1 cellular context compared by ENCODE assay signal in the genomic region with DNA sequence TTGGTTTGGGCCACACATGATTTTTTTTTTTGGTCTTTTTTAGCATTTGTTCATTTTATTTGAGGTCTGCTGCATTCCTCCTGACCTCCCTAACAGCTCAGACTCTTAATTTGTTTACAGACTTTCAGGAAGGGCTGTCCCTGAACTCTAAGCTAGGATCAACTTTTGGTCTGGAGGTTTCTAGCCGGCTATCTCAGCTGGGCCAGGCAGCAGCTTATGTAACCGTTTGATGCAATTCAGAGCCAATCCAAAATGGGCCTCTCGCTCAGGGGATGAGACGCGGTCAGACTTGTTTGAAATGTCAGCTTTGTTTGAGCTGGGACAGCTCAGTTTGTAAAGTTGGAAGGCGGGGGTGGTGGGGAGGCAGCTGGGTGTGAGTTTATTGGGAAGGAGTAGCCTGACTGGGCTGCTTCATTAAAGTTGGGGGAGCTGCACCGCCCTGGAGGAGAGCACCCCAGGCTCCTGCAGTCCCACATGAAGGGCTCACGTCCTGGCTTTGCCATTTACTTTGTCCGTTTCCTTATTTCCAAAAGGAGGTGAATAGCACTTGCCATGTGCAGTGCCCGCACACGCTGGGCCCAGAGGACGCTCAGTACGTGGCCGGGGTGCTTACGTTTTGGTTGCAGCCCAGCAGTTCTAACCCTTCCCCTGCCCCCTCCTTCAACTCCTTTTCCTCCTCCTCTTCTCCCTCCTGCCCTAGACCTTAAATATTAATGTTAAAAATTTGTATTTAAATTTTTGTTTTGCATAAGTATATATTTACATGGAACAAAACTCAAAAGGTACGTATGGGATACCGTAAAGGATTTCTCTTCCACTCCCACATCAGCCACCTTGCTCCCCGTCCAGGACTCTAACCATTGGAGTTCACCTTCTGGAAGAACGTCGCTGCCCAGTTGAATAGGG.
A peak's percentile ranks its signal among the peaks of the same experiment; 100 is the strongest.
TF ChIP-seq lines count a peak whose summit lies in the region.

No MANE protein-coding gene starts in this region.

TF ChIP-seq in HepG2, 621 proteins besides CTCF, POLR2A, EP300 and RAD21 (continued from another document and continues in another):
- TF ChIP-seq, protein P1, sequence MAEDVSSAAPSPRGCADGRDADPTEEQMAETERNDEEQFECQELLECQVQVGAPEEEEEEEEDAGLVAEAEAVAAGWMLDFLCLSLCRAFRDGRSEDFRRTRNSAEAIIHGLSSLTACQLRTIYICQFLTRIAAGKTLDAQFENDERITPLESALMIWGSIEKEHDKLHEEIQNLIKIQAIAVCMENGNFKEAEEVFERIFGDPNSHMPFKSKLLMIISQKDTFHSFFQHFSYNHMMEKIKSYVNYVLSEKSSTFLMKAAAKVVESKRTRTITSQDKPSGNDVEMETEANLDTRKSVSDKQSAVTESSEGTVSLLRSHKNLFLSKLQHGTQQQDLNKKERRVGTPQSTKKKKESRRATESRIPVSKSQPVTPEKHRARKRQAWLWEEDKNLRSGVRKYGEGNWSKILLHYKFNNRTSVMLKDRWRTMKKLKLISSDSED (CRISPR knock-in tag; IDR thresholded peaks at IDR 0.05): no peak
- TF ChIP-seq ZNF253 (CRISPR knock-in tag; IDR thresholded peaks at IDR 0.05; ENCODE audit: borderline replicate concordance): no peak; the same call in 1 of the 2 replicates
- no peak for TF ChIP-seq ZNF841 (CRISPR knock-in tag; IDR thresholded peaks at IDR 0.05; ENCODE audit: borderline replicate concordance)
- no peak for TF ChIP-seq ZNF839 (CRISPR knock-in tag; IDR thresholded peaks at IDR 0.05; ENCODE audit: borderline replicate concordance)
- TF ChIP-seq SCMH1 (CRISPR knock-in tag; IDR thresholded peaks at IDR 0.05; ENCODE audit: borderline replicate concordance): no peak
- peak; percentile 92 for TF ChIP-seq ZNF292 (CRISPR knock-in tag; IDR thresholded peaks at IDR 0.05; ENCODE audit: borderline replicate concordance, low read depth)
- TF ChIP-seq TP53 (CRISPR knock-in tag; conservative IDR thresholded peaks at IDR 0.05): no peak
- 0 out of 2 replicates have a peak, but pooled peaks have one; percentile 33 for TF ChIP-seq ZNF138 (CRISPR knock-in tag; IDR thresholded peaks at IDR 0.05; ENCODE audit: low read depth)
- peak; percentile 77 for TF ChIP-seq SP4 (CRISPR knock-in tag; IDR thresholded peaks at IDR 0.05)
- TF ChIP-seq, protein P2, sequence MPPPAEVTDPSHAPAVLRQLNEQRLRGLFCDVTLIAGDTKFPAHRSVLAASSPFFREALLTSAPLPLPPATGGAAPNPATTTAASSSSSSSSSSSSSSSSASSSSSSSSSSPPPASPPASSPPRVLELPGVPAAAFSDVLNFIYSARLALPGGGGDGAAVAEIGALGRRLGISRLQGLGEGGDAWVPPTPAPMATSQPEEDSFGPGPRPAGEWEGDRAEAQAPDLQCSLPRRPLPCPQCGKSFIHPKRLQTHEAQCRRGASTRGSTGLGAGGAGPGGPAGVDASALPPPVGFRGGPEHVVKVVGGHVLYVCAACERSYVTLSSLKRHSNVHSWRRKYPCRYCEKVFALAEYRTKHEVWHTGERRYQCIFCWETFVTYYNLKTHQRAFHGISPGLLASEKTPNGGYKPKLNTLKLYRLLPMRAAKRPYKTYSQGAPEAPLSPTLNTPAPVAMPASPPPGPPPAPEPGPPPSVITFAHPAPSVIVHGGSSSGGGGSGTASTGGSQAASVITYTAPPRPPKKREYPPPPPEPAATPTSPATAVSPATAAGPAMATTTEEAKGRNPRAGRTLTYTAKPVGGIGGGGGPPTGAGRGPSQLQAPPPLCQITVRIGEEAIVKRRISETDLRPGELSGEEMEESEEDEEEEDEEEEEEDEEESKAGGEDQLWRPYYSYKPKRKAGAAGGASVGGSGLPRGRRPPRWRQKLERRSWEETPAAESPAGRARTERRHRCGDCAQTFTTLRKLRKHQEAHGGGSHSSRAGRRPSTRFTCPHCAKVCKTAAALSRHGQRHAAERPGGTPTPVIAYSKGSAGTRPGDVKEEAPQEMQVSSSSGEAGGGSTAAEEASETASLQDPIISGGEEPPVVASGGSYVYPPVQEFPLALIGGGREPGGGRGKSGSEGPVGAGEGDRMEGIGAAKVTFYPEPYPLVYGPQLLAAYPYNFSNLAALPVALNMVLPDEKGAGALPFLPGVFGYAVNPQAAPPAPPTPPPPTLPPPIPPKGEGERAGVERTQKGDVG (CRISPR knock-in tag; IDR thresholded peaks at IDR 0.05; ENCODE audit: borderline replicate concordance): peak; percentile 82; the same call in 1 of the 2 replicates
- TF ChIP-seq, protein P3, sequence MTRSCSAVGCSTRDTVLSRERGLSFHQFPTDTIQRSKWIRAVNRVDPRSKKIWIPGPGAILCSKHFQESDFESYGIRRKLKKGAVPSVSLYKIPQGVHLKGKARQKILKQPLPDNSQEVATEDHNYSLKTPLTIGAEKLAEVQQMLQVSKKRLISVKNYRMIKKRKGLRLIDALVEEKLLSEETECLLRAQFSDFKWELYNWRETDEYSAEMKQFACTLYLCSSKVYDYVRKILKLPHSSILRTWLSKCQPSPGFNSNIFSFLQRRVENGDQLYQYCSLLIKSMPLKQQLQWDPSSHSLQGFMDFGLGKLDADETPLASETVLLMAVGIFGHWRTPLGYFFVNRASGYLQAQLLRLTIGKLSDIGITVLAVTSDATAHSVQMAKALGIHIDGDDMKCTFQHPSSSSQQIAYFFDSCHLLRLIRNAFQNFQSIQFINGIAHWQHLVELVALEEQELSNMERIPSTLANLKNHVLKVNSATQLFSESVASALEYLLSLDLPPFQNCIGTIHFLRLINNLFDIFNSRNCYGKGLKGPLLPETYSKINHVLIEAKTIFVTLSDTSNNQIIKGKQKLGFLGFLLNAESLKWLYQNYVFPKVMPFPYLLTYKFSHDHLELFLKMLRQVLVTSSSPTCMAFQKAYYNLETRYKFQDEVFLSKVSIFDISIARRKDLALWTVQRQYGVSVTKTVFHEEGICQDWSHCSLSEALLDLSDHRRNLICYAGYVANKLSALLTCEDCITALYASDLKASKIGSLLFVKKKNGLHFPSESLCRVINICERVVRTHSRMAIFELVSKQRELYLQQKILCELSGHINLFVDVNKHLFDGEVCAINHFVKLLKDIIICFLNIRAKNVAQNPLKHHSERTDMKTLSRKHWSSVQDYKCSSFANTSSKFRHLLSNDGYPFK (CRISPR knock-in tag; IDR thresholded peaks at IDR 0.05; ENCODE audit: borderline replicate concordance): peak; percentile 48; the same call in 1 of the 2 replicates
- no peak for TF ChIP-seq REXO4 (CRISPR knock-in tag; IDR thresholded peaks at IDR 0.05; ENCODE audit: borderline replicate concordance)
- TF ChIP-seq, protein P4, sequence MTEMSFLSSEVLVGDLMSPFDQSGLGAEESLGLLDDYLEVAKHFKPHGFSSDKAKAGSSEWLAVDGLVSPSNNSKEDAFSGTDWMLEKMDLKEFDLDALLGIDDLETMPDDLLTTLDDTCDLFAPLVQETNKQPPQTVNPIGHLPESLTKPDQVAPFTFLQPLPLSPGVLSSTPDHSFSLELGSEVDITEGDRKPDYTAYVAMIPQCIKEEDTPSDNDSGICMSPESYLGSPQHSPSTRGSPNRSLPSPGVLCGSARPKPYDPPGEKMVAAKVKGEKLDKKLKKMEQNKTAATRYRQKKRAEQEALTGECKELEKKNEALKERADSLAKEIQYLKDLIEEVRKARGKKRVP (CRISPR knock-in tag; IDR thresholded peaks at IDR 0.05): peak in 1 of 2 experiments; percentile 100; a peak in 2 of 4 replicates
- TF ChIP-seq ZNF629 (CRISPR knock-in tag; conservative IDR thresholded peaks at IDR 0.05): peak; percentile 71
- TF ChIP-seq KLF6 (CRISPR knock-in tag; IDR thresholded peaks at IDR 0.05): peak; percentile 92; the same call in 1 of the 2 replicates
- TF ChIP-seq ZNF143 (CRISPR knock-in tag; IDR thresholded peaks at IDR 0.05): no peak
- peak; percentile 57 for TF ChIP-seq SMC3 (IDR thresholded peaks at IDR 0.05; ENCODE audit: low read length)
- peak; percentile 98 for TF ChIP-seq MIER3 (CRISPR knock-in tag; IDR thresholded peaks at IDR 0.05; ENCODE audit: borderline replicate concordance)
- peak; percentile 92 for TF ChIP-seq KDM6A (CRISPR knock-in tag; IDR thresholded peaks at IDR 0.05; ENCODE audit: low read depth)
- no peak for TF ChIP-seq ZNF367 (CRISPR knock-in tag; IDR thresholded peaks at IDR 0.05; ENCODE audit: borderline replicate concordance)
- no peak for TF ChIP-seq ZNF17 (CRISPR knock-in tag; IDR thresholded peaks at IDR 0.05)
- TF ChIP-seq DNMT1 (CRISPR knock-in tag; IDR thresholded peaks at IDR 0.05): peak; percentile 89
- TF ChIP-seq ZNF331 (CRISPR knock-in tag; IDR thresholded peaks at IDR 0.05): peak; percentile 94
- peak; percentile 95 for TF ChIP-seq SNAPC2 (CRISPR knock-in tag; IDR thresholded peaks at IDR 0.05)
- TF ChIP-seq, protein P5, sequence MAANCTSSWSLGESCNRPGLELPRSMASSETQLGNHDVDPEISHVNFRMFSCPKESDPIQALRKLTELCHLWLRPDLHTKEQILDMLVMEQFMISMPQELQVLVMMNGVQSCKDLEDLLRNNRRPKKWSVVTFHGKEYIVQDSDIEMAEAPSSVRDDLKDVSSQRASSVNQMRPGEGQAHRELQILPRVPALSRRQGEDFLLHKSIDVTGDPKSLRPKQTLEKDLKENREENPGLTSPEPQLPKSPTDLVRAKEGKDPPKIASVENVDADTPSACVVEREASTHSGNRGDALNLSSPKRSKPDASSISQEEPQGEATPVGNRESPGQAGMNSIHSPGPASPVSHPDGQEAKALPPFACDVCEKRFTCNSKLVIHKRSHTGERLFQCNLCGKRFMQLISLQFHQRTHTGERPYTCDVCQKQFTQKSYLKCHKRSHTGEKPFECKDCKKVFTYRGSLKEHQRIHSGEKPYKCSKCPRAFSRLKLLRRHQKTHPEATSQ (CRISPR knock-in tag; IDR thresholded peaks at IDR 0.05; ENCODE audit: borderline replicate concordance): peak; percentile 93; the same call in 1 of the 2 replicates
- TF ChIP-seq SRSF1 (optimal IDR thresholded peaks at IDR 0.05; ENCODE audit: low read depth, low read length): peak; percentile 80
- TF ChIP-seq ATAD3A (CRISPR knock-in tag; IDR thresholded peaks at IDR 0.05): no peak
- peak; percentile 99 for TF ChIP-seq ZSCAN9 (CRISPR knock-in tag; IDR thresholded peaks at IDR 0.05; ENCODE audit: borderline replicate concordance)
- TF ChIP-seq AKAP8 (CRISPR knock-in tag; IDR thresholded peaks at IDR 0.05): peak; percentile 89
- TF ChIP-seq BCL6 (CRISPR knock-in tag; IDR thresholded peaks at IDR 0.05): peak; percentile 99
- peak; percentile 56 to 82; a peak in 2 of 4 replicates for TF ChIP-seq NR2F1 (CRISPR knock-in tag; IDR thresholded peaks at IDR 0.05)
- no peak for TF ChIP-seq CHCHD3 (CRISPR knock-in tag; IDR thresholded peaks at IDR 0.05)
- peak; percentile 93 for TF ChIP-seq ZNF124 (CRISPR knock-in tag; IDR thresholded peaks at IDR 0.05)
- TF ChIP-seq ZNF510 (CRISPR knock-in tag; IDR thresholded peaks at IDR 0.05; ENCODE audit: low read depth): no peak
- TF ChIP-seq, protein P6, sequence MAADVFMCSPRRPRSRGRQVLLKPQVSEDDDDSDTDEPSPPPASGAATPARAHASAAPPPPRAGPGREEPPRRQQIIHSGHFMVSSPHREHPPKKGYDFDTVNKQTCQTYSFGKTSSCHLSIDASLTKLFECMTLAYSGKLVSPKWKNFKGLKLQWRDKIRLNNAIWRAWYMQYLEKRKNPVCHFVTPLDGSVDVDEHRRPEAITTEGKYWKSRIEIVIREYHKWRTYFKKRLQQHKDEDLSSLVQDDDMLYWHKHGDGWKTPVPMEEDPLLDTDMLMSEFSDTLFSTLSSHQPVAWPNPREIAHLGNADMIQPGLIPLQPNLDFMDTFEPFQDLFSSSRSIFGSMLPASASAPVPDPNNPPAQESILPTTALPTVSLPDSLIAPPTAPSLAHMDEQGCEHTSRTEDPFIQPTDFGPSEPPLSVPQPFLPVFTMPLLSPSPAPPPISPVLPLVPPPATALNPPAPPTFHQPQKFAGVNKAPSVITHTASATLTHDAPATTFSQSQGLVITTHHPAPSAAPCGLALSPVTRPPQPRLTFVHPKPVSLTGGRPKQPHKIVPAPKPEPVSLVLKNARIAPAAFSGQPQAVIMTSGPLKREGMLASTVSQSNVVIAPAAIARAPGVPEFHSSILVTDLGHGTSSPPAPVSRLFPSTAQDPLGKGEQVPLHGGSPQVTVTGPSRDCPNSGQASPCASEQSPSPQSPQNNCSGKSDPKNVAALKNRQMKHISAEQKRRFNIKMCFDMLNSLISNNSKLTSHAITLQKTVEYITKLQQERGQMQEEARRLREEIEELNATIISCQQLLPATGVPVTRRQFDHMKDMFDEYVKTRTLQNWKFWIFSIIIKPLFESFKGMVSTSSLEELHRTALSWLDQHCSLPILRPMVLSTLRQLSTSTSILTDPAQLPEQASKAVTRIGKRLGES (CRISPR knock-in tag; IDR thresholded peaks at IDR 0.05; ENCODE audit: borderline replicate concordance): no peak
- TF ChIP-seq, protein P7, sequence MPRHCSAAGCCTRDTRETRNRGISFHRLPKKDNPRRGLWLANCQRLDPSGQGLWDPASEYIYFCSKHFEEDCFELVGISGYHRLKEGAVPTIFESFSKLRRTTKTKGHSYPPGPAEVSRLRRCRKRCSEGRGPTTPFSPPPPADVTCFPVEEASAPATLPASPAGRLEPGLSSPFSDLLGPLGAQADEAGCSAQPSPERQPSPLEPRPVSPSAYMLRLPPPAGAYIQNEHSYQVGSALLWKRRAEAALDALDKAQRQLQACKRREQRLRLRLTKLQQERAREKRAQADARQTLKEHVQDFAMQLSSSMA (CRISPR knock-in tag; IDR thresholded peaks at IDR 0.05): peak; percentile 71; the same call in 1 of the 2 replicates
- TF ChIP-seq NONO (IDR thresholded peaks at IDR 0.05): no peak
- TF ChIP-seq NONO (CRISPR knock-in tag; conservative IDR thresholded peaks at IDR 0.05): peak; percentile 98
- no peak for TF ChIP-seq ZNF468 (CRISPR knock-in tag; IDR thresholded peaks at IDR 0.05)
- TF ChIP-seq TBL1XR1 (IDR thresholded peaks at IDR 0.05; ENCODE audit: borderline replicate concordance, low read length, partially characterized antibody): peak; percentile 96
- TF ChIP-seq KMT2A (CRISPR knock-in tag; IDR thresholded peaks at IDR 0.05): peak; percentile 88
- TF ChIP-seq ZMYM3 (CRISPR knock-in tag; IDR thresholded peaks at IDR 0.05): peak; percentile 92
- TF ChIP-seq, protein P8, sequence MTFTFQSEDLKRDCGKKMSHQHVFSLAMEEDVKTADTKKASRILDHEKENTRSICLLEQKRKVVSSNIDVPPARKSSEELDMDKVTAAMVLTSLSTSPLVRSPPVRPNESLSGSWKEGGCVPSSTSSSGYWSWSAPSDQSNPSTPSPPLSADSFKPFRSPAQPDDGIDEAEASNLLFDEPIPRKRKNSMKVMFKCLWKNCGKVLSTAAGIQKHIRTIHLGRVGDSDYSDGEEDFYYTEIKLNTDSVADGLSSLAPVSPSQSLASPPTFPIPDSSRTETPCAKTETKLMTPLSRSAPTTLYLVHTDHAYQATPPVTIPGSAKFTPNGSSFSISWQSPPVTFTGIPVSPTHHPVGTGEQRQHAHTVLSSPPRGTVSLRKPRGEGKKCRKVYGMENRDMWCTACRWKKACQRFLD (CRISPR knock-in tag; IDR thresholded peaks at IDR 0.05; ENCODE audit: borderline replicate concordance): no peak
- no peak for TF ChIP-seq POLR2AphosphoS5 (IDR thresholded peaks at IDR 0.05; ENCODE audit: low read depth, low read length)
- TF ChIP-seq HIVEP1 (CRISPR knock-in tag; IDR thresholded peaks at IDR 0.05): peak; percentile 99
- no peak for TF ChIP-seq NFIB (CRISPR knock-in tag; IDR thresholded peaks at IDR 0.05; ENCODE audit: borderline replicate concordance)
- TF ChIP-seq CCDC6 (CRISPR knock-in tag; IDR thresholded peaks at IDR 0.05): peak; percentile 92; the same call in 1 of the 2 replicates
- TF ChIP-seq ZNF709 (CRISPR knock-in tag; IDR thresholded peaks at IDR 0.05): peak; percentile 40; the same call in 1 of the 2 replicates
- 0 out of 2 replicates have a peak, but pooled peaks have one; percentile 65 for TF ChIP-seq ZBTB42 (CRISPR knock-in tag; IDR thresholded peaks at IDR 0.05)
- TF ChIP-seq ZEB1 (IDR thresholded peaks at IDR 0.05; ENCODE audit: insufficient replicate concordance, low read depth): no peak
- TF ChIP-seq ZNF552 (CRISPR knock-in tag; IDR thresholded peaks at IDR 0.05; ENCODE audit: borderline replicate concordance): peak; percentile 79; the same call in 1 of the 2 replicates
